Comparison of ENCODE assay signal across 1 cellular context in the genomic region with DNA sequence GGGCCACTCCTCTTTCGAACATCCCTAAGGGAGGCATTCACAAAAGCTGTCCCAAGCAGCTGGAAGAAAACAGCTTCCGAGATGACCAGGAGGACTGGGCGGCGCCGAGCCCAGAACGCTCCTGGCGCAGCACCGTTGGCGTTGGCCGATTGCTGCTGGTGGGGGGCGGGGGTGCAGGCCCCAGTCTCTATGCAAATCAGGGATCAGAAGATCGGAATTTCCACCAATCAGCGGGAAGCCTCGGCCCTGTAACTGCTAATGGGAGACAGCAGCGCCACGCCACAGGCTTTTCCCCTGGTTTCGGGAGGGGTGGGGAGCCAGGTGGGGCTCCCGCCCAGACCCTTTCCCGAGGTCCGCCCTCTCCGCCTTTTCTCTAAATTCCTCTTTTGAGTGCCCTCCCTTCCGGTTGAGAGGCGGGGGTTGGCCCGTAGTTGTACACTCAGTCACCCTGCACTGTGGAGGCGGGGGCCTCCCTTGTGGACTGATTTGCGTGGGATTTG.
TF ChIP-seq lines count a peak whose summit lies in the region.

No MANE protein-coding gene starts in this region.

TF ChIP-seq in K562, 482 proteins besides CTCF, POLR2A, EP300 and RAD21 (continued from another document):
- TF ChIP-seq, protein P1, sequence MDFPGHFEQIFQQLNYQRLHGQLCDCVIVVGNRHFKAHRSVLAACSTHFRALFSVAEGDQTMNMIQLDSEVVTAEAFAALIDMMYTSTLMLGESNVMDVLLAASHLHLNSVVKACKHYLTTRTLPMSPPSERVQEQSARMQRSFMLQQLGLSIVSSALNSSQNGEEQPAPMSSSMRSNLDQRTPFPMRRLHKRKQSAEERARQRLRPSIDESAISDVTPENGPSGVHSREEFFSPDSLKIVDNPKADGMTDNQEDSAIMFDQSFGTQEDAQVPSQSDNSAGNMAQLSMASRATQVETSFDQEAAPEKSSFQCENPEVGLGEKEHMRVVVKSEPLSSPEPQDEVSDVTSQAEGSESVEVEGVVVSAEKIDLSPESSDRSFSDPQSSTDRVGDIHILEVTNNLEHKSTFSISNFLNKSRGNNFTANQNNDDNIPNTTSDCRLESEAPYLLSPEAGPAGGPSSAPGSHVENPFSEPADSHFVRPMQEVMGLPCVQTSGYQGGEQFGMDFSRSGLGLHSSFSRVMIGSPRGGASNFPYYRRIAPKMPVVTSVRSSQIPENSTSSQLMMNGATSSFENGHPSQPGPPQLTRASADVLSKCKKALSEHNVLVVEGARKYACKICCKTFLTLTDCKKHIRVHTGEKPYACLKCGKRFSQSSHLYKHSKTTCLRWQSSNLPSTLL (IDR thresholded peaks at IDR 0.05): 0 out of 2 replicates have a peak, but pooled peaks have one; percentile 57
- 0 out of 2 replicates have a peak, but pooled peaks have one; percentile 22 for TF ChIP-seq ZKSCAN1 (IDR thresholded peaks at IDR 0.05; ENCODE audit: low read depth, low read length)
- peak; percentile 40 for TF ChIP-seq FOS (IDR thresholded peaks at IDR 0.05; ENCODE audit: extremely low read depth, insufficient read length)
- peak; percentile 23 for TF ChIP-seq HMGN3 (IDR thresholded peaks at IDR 0.05; ENCODE audit: borderline replicate concordance, extremely low read depth, insufficient read length, low read depth, low read length)
- TF ChIP-seq GABPA (tag; conservative IDR thresholded peaks at IDR 0.05; ENCODE audit: low read depth): peak; percentile 51
- TF ChIP-seq, protein P2, sequence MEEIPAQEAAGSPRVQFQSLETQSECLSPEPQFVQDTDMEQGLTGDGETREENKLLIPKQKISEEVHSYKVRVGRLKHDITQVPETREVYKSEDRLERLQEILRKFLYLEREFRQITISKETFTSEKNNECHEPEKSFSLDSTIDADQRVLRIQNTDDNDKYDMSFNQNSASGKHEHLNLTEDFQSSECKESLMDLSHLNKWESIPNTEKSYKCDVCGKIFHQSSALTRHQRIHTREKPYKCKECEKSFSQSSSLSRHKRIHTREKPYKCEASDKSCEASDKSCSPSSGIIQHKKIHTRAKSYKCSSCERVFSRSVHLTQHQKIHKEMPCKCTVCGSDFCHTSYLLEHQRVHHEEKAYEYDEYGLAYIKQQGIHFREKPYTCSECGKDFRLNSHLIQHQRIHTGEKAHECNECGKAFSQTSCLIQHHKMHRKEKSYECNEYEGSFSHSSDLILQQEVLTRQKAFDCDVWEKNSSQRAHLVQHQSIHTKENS (CRISPR knock-in tag; IDR thresholded peaks at IDR 0.05): no peak
- no peak for TF ChIP-seq KAT8 (IDR thresholded peaks at IDR 0.05; ENCODE audit: low read depth)
- TF ChIP-seq, protein P3, sequence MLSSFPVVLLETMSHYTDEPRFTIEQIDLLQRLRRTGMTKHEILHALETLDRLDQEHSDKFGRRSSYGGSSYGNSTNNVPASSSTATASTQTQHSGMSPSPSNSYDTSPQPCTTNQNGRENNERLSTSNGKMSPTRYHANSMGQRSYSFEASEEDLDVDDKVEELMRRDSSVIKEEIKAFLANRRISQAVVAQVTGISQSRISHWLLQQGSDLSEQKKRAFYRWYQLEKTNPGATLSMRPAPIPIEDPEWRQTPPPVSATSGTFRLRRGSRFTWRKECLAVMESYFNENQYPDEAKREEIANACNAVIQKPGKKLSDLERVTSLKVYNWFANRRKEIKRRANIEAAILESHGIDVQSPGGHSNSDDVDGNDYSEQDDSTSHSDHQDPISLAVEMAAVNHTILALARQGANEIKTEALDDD (IDR thresholded peaks at IDR 0.05): no peak
- peak; percentile 81 to 85 for TF ChIP-seq NRF1 (conservative IDR thresholded peaks at IDR 0.05 in 1 of 2, IDR thresholded peaks at IDR 0.05 in 1 of 2)
- TF ChIP-seq TFAP4 (CRISPR knock-in tag; IDR thresholded peaks at IDR 0.05; ENCODE audit: borderline replicate concordance): peak; percentile 63; the same call in 1 of the 2 replicates
- peak; percentile 61 for TF ChIP-seq CXXC5 (CRISPR knock-in tag; IDR thresholded peaks at IDR 0.05)
- TF ChIP-seq, protein P4, sequence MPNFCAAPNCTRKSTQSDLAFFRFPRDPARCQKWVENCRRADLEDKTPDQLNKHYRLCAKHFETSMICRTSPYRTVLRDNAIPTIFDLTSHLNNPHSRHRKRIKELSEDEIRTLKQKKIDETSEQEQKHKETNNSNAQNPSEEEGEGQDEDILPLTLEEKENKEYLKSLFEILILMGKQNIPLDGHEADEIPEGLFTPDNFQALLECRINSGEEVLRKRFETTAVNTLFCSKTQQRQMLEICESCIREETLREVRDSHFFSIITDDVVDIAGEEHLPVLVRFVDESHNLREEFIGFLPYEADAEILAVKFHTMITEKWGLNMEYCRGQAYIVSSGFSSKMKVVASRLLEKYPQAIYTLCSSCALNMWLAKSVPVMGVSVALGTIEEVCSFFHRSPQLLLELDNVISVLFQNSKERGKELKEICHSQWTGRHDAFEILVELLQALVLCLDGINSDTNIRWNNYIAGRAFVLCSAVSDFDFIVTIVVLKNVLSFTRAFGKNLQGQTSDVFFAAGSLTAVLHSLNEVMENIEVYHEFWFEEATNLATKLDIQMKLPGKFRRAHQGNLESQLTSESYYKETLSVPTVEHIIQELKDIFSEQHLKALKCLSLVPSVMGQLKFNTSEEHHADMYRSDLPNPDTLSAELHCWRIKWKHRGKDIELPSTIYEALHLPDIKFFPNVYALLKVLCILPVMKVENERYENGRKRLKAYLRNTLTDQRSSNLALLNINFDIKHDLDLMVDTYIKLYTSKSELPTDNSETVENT (CRISPR knock-in tag; IDR thresholded peaks at IDR 0.05): no peak
- peak; percentile 96 for TF ChIP-seq HNRNPLL (IDR thresholded peaks at IDR 0.05; ENCODE audit: low read depth, low read length, poor library complexity, severe bottlenecking)
- TF ChIP-seq FOXJ2 (tag; IDR thresholded peaks at IDR 0.05): no peak
- TF ChIP-seq CTBP1 (IDR thresholded peaks at IDR 0.05; ENCODE audit: borderline replicate concordance): peak; percentile 54; the same call in 1 of the 2 replicates
- TF ChIP-seq POLR2G (IDR thresholded peaks at IDR 0.05; ENCODE audit: low read depth, low read length): peak; percentile 57
- no peak for TF ChIP-seq ATF1 (CRISPR knock-in tag; IDR thresholded peaks at IDR 0.05)
- 0 out of 2 replicates have a peak, but pooled peaks have one; percentile 30 for TF ChIP-seq ATF1 (tag; IDR thresholded peaks at IDR 0.05)
- peak; percentile 70 for TF ChIP-seq EGR1 (conservative IDR thresholded peaks at IDR 0.05)
- TF ChIP-seq VEZF1 (CRISPR knock-in tag; IDR thresholded peaks at IDR 0.05): peak; percentile 86
- TF ChIP-seq TAF1 (IDR thresholded peaks at IDR 0.05; ENCODE audit: control insufficient read depth, extremely low read depth, insufficient read depth, low read length, severe bottlenecking): peak; percentile 19
- TF ChIP-seq CREM (IDR thresholded peaks at IDR 0.05; ENCODE audit: low read depth): 0 out of 2 replicates have a peak, but pooled peaks have one; percentile 16
- TF ChIP-seq CCNT2 (IDR thresholded peaks at IDR 0.05; ENCODE audit: borderline replicate concordance, extremely low read depth, insufficient read length, low read depth, low read length): peak; percentile 36
- TF ChIP-seq MAZ (CRISPR knock-in tag; conservative IDR thresholded peaks at IDR 0.05 in 1 of 2, IDR thresholded peaks at IDR 0.05 in 1 of 2): peak in 1 of 2 experiments; percentile 68; a peak in 2 of 4 replicates
- peak; percentile 65 for TF ChIP-seq NFYB (IDR thresholded peaks at IDR 0.05; ENCODE audit: extremely low read depth, insufficient read length)
- no peak for TF ChIP-seq MCM5 (IDR thresholded peaks at IDR 0.05; ENCODE audit: low read depth)
- no peak; the same call in 1 of the 2 replicates for TF ChIP-seq ZFX (CRISPR knock-in tag; IDR thresholded peaks at IDR 0.05)
- 0 out of 4 replicates have a peak, but pooled peaks of 1 of the 2 experiments have one; percentile 6 for TF ChIP-seq RCOR1 (IDR thresholded peaks at IDR 0.05; ENCODE audit: borderline replicate concordance in 1 of 2, low read depth in 2 of 2, low read length in 2 of 2)
- TF ChIP-seq CC2D1A (IDR thresholded peaks at IDR 0.05): peak; percentile 69; the same call in 1 of the 2 replicates
- TF ChIP-seq FOXM1 (IDR thresholded peaks at IDR 0.05; ENCODE audit: low read depth): 0 out of 2 replicates have a peak, but pooled peaks have one; percentile 9
- TF ChIP-seq FOXM1 (CRISPR knock-in tag; IDR thresholded peaks at IDR 0.05; ENCODE audit: low read depth): no peak
- TF ChIP-seq GTF2E2 (tag; IDR thresholded peaks at IDR 0.05): no peak
- peak; percentile 53 for TF ChIP-seq RBFOX2 (IDR thresholded peaks at IDR 0.05; ENCODE audit: low read depth, low read length)
